Comparison of ENCODE assay signal across 15 cellular contexts in genomic region chr20:32566379-32567374, GRCh38.
"Had no signal": no experiment of that assay in that cellular context is flagged by ENCODE, and none has a peak within 500 bp of the region (broad histone marks: within the 10 kb centered on the region; RNA-seq: fewer than 3 reads in every experiment).

No MANE protein-coding gene starts in this region.

- H3K27ac ChIP-seq: esophagus muscularis mucosa, psoas muscle had no signal

- H3K36me3 Mint-ChIP-seq: stimulated activated memory B cell treated with anti-CD40 and anti-IgM and Interleukin-4, amounts not matched to agents 10 μg/mL and 1 μg/mL and 100 μg/mL, for 72 hours had no signal

- DNase-seq: activated CD4-positive, alpha-beta T cell treated with anti-CD3 and anti-CD28 coated beads for 4 hours; activated CD8-positive, alpha-beta memory T cell treated with anti-CD3 and anti-CD28 coated beads for 24 hours; left colon; mucosa of descending colon; psoas muscle; spleen; stimulated activated CD4-positive, alpha-beta T cell treated with anti-CD3 and anti-CD28 coated beads, Interleukin-1b, Interleukin-23, amount 100 ng/mL, for 48 hours; T1000; trophoblast cell had no signal

- H3K4me3 Mint-ChIP-seq: dendritic cell treated with granulocyte-macrophage colony-stimulating factor and Interleukin-4, amounts not matched to agents 40 ng/mL and 50 ng/mL, for 4 days; nephron; stimulated activated memory B cell treated with anti-CD40 and anti-IgM and Interleukin-4, amounts not matched to agents 10 μg/mL and 1 μg/mL and 100 μg/mL, for 72 hours had no signal

- H3K27me3 ChIP-seq: esophagus muscularis mucosa, spleen had no signal

- H3K36me3 ChIP-seq: esophagus muscularis mucosa, spleen had no signal

- H3K9me3 Mint-ChIP-seq: activated T-helper 2 cell treated with anti-CD3 and anti-CD28 coated beads, Interferon-gamma antibody, Interleukin-2, Interleukin-4, amounts not matched to agents 10 μg/mL and 5 μg/mL and 100 μg/mL, durations not matched to agents 14 hours and 24 hours and 36 hours; dendritic cell treated with granulocyte-macrophage colony-stimulating factor and Interleukin-4, amounts not matched to agents 40 ng/mL and 50 ng/mL, for 4 days; nephron; stimulated activated memory B cell treated with anti-CD40 and anti-IgM and Interleukin-4, amounts not matched to agents 10 μg/mL and 1 μg/mL and 100 μg/mL, for 72 hours had no signal

- H3K4me3 ChIP-seq: esophagus muscularis mucosa, mucosa of descending colon, psoas muscle, spleen had no signal

- H3K9me3 ChIP-seq: esophagus muscularis mucosa, mucosa of descending colon, psoas muscle, spleen had no signal

- H3K4me1 ChIP-seq: psoas muscle had no signal

- ATAC-seq: left colon; mucosa of descending colon; psoas muscle; sciatic nerve; stimulated activated memory B cell treated with anti-CD40 and anti-IgM and Interleukin-4, amounts not matched to agents 10 μg/mL and 1 μg/mL and 100 μg/mL, for 72 hours had no signal

- H3K27me3 Mint-ChIP-seq: dendritic cell treated with granulocyte-macrophage colony-stimulating factor and Interleukin-4, amounts not matched to agents 40 ng/mL and 50 ng/mL, for 4 days; stimulated activated memory B cell treated with anti-CD40 and anti-IgM and Interleukin-4, amounts not matched to agents 10 μg/mL and 1 μg/mL and 100 μg/mL, for 72 hours had no signal

- H3K27ac Mint-ChIP-seq: activated T-helper 2 cell treated with anti-CD3 and anti-CD28 coated beads, Interferon-gamma antibody, Interleukin-2, Interleukin-4, amounts not matched to agents 10 μg/mL and 5 μg/mL and 100 μg/mL, durations not matched to agents 14 hours and 24 hours and 36 hours; stimulated activated memory B cell treated with anti-CD40 and anti-IgM and Interleukin-4, amounts not matched to agents 10 μg/mL and 1 μg/mL and 100 μg/mL, for 72 hours had no signal
